ENCODE assay signal across 21 cellular contexts in the genomic region with DNA sequence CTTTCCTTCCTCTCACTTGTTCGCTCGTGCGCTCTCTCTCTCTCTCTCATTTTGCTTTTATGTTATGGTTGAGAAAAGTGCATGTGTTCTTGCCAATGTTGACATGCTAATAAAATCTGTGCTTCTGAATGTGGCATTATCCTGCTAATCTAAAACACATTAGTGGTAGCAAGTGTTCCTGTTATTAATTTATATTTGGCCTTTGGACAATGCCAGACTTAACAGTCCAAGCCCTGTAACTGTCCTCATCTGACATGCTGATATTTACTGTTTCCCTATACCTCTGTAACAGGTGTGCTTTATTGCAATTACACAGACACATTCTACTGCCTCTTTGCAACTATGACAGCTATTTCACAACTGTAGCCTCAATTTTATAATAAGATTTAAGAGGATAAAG. TPM values are rescaled to one million over a fixed set of nuclear protein-coding genes. Genes with fewer than 3 reads are reported as not detected.
A peak's percentile ranks its signal among the peaks of the same experiment; 100 is the strongest.
DNase-seq lines count a peak whose midpoint lies in the region; ATAC-seq and TF ChIP-seq lines count a peak whose summit lies in the region.
"Had no signal": no experiment of that assay in that cellular context is flagged by ENCODE, and none has a peak within 500 bp of the region (broad histone marks: within the 10 kb centered on the region; RNA-seq: fewer than 3 reads in every experiment).

No MANE protein-coding gene starts in this region.

- H3K79me2 ChIP-seq in hepatocyte (no peaks in the 10 kb centered on the region), parathyroid adenoma (no peaks in the 10 kb centered on the region)

- H3K27me3 Mint-ChIP-seq in type B pancreatic cell: no peaks in the 10 kb centered on the region

- peak overlapping the region; percentile 99 for H3K4me3 Mint-ChIP-seq in type B pancreatic cell
- H3K4me3 Mint-ChIP-seq: activated CD4-positive, alpha-beta T cell treated with anti-CD3 and anti-CD28 coated beads, Interleukin-2, amount 10 ng/mL, durations not matched to agents 24 days and 14 days; activated T-cell treated with anti-CD3 and anti-CD28 coated beads, Interleukin-2, amount 50 U/mL, for 4 hours had no signal

- DNase-seq in right atrium auricular region (ENCODE audit: low spot score): no peak
- no peak for DNase-seq in left cardiac atrium
- no peak for DNase-seq in hepatocyte (ENCODE audit: low spot score)
- DNase-seq in type B pancreatic cell (ENCODE audit: extremely low spot score, unreplicated experiment): no peak
- no peak for DNase-seq in NCI-H1436 (lab: John Stamatoyannopoulos, UW)
- no peak for DNase-seq in dedifferentiated amniotic fluid mesenchymal stem cell (ENCODE audit: extremely low spot score)
- no peak for DNase-seq in foreskin melanocyte
- DNase-seq: ACHN; activated CD4-positive, alpha-beta T cell treated with anti-CD3 and anti-CD28 coated beads, Interleukin-2, amount 10 ng/mL, durations not matched to agents 24 days and 14 days; activated naive CD4-positive, alpha-beta T cell treated with Interleukin-2 at 50 U/mL for 16 hours; activated T-cell treated with anti-CD3 and anti-CD28 coated beads, Interleukin-2, amount 50 U/mL, for 4 hours; DMS153; esophagus squamous epithelium; NCI-H1694; NCI-H524; SIG-M5; stimulated activated CD4-positive, alpha-beta T cell treated with anti-CD3 and anti-CD28 coated beads, Interleukin-2, amount 100 ng/mL, for 24 hours had no signal

- H3K4me1 ChIP-seq in right atrium auricular region (peaks cover 0 to 25% of the 10 kb centered on the region in 2 donors), hepatocyte (ENCODE audit: insufficient read depth) (no peaks in the 10 kb centered on the region), parathyroid adenoma (peaks cover 17% of the 10 kb centered on the region)
- H3K4me1 ChIP-seq: prostate gland had no signal

- H3K9me3 ChIP-seq in right atrium auricular region (no peaks in the 10 kb centered on the region), hepatocyte (ENCODE audit: low read depth) (no peaks in the 10 kb centered on the region), parathyroid adenoma (ENCODE audit: control insufficient read depth, low read length) (no peaks in the 10 kb centered on the region)
- H3K9me3 ChIP-seq: breast epithelium, esophagus squamous epithelium, prostate gland had no signal

- H3K9me3 Mint-ChIP-seq in type B pancreatic cell: no peaks in the 10 kb centered on the region
- H3K9me3 Mint-ChIP-seq: activated CD4-positive, alpha-beta T cell treated with anti-CD3 and anti-CD28 coated beads, Interleukin-2, amount 10 ng/mL, durations not matched to agents 24 days and 14 days had no signal

- peak overlapping the region; percentile 81 for H3K4me2 ChIP-seq in hepatocyte
- H3K4me2 ChIP-seq in parathyroid adenoma (ENCODE audit: low read length): peak overlapping the region; percentile 75

- no peak for ATAC-seq in left cardiac atrium
- ATAC-seq: activated T-cell treated with anti-CD3 and anti-CD28 coated beads, Interleukin-2, amount 50 U/mL, for 4 hours; Panc1 had no signal

- TF ChIP-seq CTCF in right atrium auricular region (IDR thresholded peaks at IDR 0.05) (no peak), hepatocyte (IDR thresholded peaks at IDR 0.05; ENCODE audit: poor library complexity) (no peak), parathyroid adenoma (IDR thresholded peaks at IDR 0.05) (no peak), type B pancreatic cell (conservative IDR thresholded peaks at IDR 0.05) (no peak)

- WGBS in hepatocyte (ENCODE audit: low lambda C conversion rate, missing lambda C conversion rate): 91% methylated on average over 3 of the region's 3 CpGs

- H3K36me3 Mint-ChIP-seq in type B pancreatic cell: peaks cover 7% of the 10 kb centered on the region

- H2AFZ ChIP-seq in hepatocyte (no peak overlapping the region), parathyroid adenoma (no peak overlapping the region)

- H3K4me1 Mint-ChIP-seq in type B pancreatic cell (ENCODE audit: unreplicated experiment): peaks cover 33% of the 10 kb centered on the region

- peaks cover 10% of the 10 kb centered on the region for H3K36me3 ChIP-seq in right atrium auricular region
- no peaks in the 10 kb centered on the region for H3K36me3 ChIP-seq in hepatocyte (replicated peaks; ENCODE audit: insufficient read depth, low read depth)
- H3K36me3 ChIP-seq in parathyroid adenoma (ENCODE audit: control insufficient read depth, insufficient read depth, low read length): no peaks in the 10 kb centered on the region
- H3K36me3 ChIP-seq: breast epithelium, esophagus squamous epithelium, prostate gland had no signal

- H3K27me3 ChIP-seq in right atrium auricular region (no peaks in the 10 kb centered on the region), hepatocyte (no peaks in the 10 kb centered on the region), parathyroid adenoma (ENCODE audit: control insufficient read depth, insufficient read depth, low read length) (no peaks in the 10 kb centered on the region)
- H3K27me3 ChIP-seq: breast epithelium, esophagus squamous epithelium had no signal

- H3K4me3 ChIP-seq in right atrium auricular region (peak overlapping the region; percentile 52 to 59), hepatocyte (no peak overlapping the region), parathyroid adenoma (ENCODE audit: low read depth, low read length) (peak overlapping the region; percentile 95)

- H3K27ac Mint-ChIP-seq in type B pancreatic cell: no peak overlapping the region
- H3K27ac Mint-ChIP-seq: activated CD4-positive, alpha-beta T cell treated with anti-CD3 and anti-CD28 coated beads, Interleukin-2, amount 10 ng/mL, durations not matched to agents 24 days and 14 days had no signal

- H3K9ac ChIP-seq in parathyroid adenoma: no peak overlapping the region

- H3K9me2 ChIP-seq in hepatocyte (replicated peaks; ENCODE audit: insufficient read depth): no peaks in the 10 kb centered on the region

- H4K20me1 ChIP-seq in hepatocyte (ENCODE audit: insufficient read depth, poor library complexity, severe bottlenecking): no peaks in the 10 kb centered on the region

- H3K27ac ChIP-seq in right atrium auricular region (peak overlapping the region; percentile 86 to 94), hepatocyte (no peak overlapping the region), parathyroid adenoma (peak overlapping the region; percentile 98)
- H3K27ac ChIP-seq: breast epithelium, prostate gland had no signal

- intact Hi-C loops in left cardiac atrium (cut with DNase I): loop anchor here in 1 of 2 donors (5.0 kb wide), 1 partner anchor 45 kb away; no protein-coding TSS in a partner anchor

RNA-seq across cellular contexts. Expression of a gene that starts 2.7 kb away (rescaled TPM):
- 10 to 100 TPM; 41.6 to 72.3 TPM for total RNA-seq in right atrium auricular region
- 100 to 1,000 TPM in 1 of 2 donors, 10 to 100 TPM in 1; 75.4 to 180 TPM for total RNA-seq in left cardiac atrium
- total RNA-seq in hepatocyte: 16.6 and 18.7 TPM in 2 replicates
- polyA plus RNA-seq in hepatocyte: 4.2 and 6.7 TPM in 2 replicates
- total RNA-seq in type B pancreatic cell (ENCODE audit: low replicate concordance): 39.4 and 93.3 TPM in 2 replicates
- total RNA-seq: activated CD4-positive, alpha-beta T cell treated with anti-CD3 and anti-CD28 coated beads, Interleukin-2, amount 10 ng/mL, durations not matched to agents 24 days and 14 days had no signal
